ENCODE assay signal across 2 cellular contexts in the genomic region with DNA sequence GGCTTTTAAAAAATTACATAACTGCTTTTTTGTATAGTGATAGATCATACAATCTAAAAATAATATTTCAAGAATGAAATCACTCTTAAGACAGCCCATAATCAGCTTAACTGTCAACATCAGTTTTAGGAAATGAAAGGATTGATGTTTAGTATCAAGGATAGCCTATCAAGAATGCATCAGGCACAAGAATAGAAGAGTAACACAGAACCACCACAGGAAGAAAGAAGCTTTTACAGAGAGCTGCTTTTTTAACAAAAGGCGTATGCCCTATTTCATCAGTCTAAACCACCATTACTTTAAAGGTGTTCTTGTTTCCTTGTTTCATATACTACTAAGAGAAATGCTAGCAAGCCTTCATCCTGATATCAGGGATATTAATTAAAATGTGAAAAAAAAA.
TF ChIP-seq lines count a peak whose summit lies in the region.

No MANE protein-coding gene starts in this region.

TF ChIP-seq in SK-N-SH, 30 proteins besides CTCF, POLR2A, EP300 and RAD21:
- no peak for TF ChIP-seq FOXJ3 (CRISPR knock-in tag; IDR thresholded peaks at IDR 0.05)
- TF ChIP-seq, protein P1, sequence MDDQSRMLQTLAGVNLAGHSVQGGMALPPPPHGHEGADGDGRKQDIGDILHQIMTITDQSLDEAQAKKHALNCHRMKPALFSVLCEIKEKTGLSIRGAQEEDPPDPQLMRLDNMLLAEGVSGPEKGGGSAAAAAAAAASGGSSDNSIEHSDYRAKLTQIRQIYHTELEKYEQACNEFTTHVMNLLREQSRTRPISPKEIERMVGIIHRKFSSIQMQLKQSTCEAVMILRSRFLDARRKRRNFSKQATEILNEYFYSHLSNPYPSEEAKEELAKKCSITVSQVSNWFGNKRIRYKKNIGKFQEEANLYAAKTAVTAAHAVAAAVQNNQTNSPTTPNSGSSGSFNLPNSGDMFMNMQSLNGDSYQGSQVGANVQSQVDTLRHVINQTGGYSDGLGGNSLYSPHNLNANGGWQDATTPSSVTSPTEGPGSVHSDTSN (IDR thresholded peaks at IDR 0.05) = 0 out of 2 replicates have a peak, but pooled peaks have one; percentile 5
- TF ChIP-seq, protein P2, sequence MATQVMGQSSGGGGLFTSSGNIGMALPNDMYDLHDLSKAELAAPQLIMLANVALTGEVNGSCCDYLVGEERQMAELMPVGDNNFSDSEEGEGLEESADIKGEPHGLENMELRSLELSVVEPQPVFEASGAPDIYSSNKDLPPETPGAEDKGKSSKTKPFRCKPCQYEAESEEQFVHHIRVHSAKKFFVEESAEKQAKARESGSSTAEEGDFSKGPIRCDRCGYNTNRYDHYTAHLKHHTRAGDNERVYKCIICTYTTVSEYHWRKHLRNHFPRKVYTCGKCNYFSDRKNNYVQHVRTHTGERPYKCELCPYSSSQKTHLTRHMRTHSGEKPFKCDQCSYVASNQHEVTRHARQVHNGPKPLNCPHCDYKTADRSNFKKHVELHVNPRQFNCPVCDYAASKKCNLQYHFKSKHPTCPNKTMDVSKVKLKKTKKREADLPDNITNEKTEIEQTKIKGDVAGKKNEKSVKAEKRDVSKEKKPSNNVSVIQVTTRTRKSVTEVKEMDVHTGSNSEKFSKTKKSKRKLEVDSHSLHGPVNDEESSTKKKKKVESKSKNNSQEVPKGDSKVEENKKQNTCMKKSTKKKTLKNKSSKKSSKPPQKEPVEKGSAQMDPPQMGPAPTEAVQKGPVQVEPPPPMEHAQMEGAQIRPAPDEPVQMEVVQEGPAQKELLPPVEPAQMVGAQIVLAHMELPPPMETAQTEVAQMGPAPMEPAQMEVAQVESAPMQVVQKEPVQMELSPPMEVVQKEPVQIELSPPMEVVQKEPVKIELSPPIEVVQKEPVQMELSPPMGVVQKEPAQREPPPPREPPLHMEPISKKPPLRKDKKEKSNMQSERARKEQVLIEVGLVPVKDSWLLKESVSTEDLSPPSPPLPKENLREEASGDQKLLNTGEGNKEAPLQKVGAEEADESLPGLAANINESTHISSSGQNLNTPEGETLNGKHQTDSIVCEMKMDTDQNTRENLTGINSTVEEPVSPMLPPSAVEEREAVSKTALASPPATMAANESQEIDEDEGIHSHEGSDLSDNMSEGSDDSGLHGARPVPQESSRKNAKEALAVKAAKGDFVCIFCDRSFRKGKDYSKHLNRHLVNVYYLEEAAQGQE (IDR thresholded peaks at IDR 0.05; ENCODE audit: low read depth, low read length) = no peak
- TF ChIP-seq SMC3 (IDR thresholded peaks at IDR 0.05; ENCODE audit: low read depth, low read length) = no peak

TF ChIP-seq in H1, 55 proteins besides CTCF, POLR2A, EP300 and RAD21:
- TF ChIP-seq JUN (IDR thresholded peaks at IDR 0.05; ENCODE audit: low read depth, low read length) = no peak
- TF ChIP-seq, protein P3, sequence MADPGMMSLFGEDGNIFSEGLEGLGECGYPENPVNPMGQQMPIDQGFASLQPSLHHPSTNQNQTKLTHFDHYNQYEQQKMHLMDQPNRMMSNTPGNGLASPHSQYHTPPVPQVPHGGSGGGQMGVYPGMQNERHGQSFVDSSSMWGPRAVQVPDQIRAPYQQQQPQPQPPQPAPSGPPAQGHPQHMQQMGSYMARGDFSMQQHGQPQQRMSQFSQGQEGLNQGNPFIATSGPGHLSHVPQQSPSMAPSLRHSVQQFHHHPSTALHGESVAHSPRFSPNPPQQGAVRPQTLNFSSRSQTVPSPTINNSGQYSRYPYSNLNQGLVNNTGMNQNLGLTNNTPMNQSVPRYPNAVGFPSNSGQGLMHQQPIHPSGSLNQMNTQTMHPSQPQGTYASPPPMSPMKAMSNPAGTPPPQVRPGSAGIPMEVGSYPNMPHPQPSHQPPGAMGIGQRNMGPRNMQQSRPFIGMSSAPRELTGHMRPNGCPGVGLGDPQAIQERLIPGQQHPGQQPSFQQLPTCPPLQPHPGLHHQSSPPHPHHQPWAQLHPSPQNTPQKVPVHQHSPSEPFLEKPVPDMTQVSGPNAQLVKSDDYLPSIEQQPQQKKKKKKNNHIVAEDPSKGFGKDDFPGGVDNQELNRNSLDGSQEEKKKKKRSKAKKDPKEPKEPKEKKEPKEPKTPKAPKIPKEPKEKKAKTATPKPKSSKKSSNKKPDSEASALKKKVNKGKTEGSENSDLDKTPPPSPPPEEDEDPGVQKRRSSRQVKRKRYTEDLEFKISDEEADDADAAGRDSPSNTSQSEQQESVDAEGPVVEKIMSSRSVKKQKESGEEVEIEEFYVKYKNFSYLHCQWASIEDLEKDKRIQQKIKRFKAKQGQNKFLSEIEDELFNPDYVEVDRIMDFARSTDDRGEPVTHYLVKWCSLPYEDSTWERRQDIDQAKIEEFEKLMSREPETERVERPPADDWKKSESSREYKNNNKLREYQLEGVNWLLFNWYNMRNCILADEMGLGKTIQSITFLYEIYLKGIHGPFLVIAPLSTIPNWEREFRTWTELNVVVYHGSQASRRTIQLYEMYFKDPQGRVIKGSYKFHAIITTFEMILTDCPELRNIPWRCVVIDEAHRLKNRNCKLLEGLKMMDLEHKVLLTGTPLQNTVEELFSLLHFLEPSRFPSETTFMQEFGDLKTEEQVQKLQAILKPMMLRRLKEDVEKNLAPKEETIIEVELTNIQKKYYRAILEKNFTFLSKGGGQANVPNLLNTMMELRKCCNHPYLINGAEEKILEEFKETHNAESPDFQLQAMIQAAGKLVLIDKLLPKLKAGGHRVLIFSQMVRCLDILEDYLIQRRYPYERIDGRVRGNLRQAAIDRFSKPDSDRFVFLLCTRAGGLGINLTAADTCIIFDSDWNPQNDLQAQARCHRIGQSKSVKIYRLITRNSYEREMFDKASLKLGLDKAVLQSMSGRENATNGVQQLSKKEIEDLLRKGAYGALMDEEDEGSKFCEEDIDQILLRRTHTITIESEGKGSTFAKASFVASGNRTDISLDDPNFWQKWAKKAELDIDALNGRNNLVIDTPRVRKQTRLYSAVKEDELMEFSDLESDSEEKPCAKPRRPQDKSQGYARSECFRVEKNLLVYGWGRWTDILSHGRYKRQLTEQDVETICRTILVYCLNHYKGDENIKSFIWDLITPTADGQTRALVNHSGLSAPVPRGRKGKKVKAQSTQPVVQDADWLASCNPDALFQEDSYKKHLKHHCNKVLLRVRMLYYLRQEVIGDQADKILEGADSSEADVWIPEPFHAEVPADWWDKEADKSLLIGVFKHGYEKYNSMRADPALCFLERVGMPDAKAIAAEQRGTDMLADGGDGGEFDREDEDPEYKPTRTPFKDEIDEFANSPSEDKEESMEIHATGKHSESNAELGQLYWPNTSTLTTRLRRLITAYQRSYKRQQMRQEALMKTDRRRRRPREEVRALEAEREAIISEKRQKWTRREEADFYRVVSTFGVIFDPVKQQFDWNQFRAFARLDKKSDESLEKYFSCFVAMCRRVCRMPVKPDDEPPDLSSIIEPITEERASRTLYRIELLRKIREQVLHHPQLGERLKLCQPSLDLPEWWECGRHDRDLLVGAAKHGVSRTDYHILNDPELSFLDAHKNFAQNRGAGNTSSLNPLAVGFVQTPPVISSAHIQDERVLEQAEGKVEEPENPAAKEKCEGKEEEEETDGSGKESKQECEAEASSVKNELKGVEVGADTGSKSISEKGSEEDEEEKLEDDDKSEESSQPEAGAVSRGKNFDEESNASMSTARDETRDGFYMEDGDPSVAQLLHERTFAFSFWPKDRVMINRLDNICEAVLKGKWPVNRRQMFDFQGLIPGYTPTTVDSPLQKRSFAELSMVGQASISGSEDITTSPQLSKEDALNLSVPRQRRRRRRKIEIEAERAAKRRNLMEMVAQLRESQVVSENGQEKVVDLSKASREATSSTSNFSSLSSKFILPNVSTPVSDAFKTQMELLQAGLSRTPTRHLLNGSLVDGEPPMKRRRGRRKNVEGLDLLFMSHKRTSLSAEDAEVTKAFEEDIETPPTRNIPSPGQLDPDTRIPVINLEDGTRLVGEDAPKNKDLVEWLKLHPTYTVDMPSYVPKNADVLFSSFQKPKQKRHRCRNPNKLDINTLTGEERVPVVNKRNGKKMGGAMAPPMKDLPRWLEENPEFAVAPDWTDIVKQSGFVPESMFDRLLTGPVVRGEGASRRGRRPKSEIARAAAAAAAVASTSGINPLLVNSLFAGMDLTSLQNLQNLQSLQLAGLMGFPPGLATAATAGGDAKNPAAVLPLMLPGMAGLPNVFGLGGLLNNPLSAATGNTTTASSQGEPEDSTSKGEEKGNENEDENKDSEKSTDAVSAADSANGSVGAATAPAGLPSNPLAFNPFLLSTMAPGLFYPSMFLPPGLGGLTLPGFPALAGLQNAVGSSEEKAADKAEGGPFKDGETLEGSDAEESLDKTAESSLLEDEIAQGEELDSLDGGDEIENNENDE (IDR thresholded peaks at IDR 0.05; ENCODE audit: insufficient replicate concordance, low read length) = peak; percentile 31
